In the genomic region with DNA sequence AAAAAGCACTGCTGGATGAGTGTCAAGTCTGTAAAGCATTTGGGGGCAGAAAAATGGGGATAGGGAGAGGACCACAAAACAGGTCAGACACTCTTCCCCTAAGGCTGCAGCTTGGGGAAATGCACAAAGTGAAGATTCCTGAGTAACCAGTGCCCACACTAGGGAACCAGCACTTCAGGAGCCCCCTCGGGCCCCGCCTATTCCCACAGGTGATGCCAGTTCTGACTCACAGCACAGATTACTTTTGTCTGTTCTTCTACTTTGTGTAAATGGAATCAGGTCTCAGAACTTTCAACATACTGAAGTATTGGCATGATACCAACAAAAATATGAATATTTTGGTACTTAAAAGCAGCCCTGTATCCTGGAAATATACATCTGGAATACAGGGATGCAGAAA, we compare ENCODE assay signal across 20 cellular contexts.
A peak's percentile ranks its signal among the peaks of the same experiment; 100 is the strongest.
DNase-seq lines count a peak whose midpoint lies in the region; ATAC-seq and TF ChIP-seq lines count a peak whose summit lies in the region.
"Had no signal": no experiment of that assay in that cellular context is flagged by ENCODE, and none has a peak within 500 bp of the region (broad histone marks: within the 10 kb centered on the region; RNA-seq: fewer than 3 reads in every experiment).

No MANE protein-coding gene starts in this region.

- no peak for ATAC-seq in effector memory CD8-positive, alpha-beta T cell (replicated peaks)
- ATAC-seq in natural killer cell treated with Interleukin-12 subunit alpha and Interleukin-12 subunit beta and Interleukin-15 and Interleukin-18, amount 100 ng/mL, for 72 hours: no peak

- peaks cover 0 to 13% (median 8%) of the 10 kb centered on the region in 11 experiments; a peak in 16 of 22 replicates for H4K20me1 ChIP-seq in BLaER1 treated with 17β-estradiol and CSF1 and Interleukin-3, amounts not matched to agents 10 nM and 100 nM

- H3K9me3 Mint-ChIP-seq in effector memory CD8-positive, alpha-beta T cell: peaks cover 0 to 4% of the 10 kb centered on the region in 2 donors
- no peaks in the 10 kb centered on the region for H3K9me3 Mint-ChIP-seq in natural killer cell treated with Interleukin-12 subunit alpha and Interleukin-12 subunit beta and Interleukin-15 and Interleukin-18, amount 100 ng/mL, for 72 hours

- peaks cover 9 to 36% (median 32%) of the 10 kb centered on the region in 10 experiments; a peak in 19 of 20 replicates for H3K4me1 ChIP-seq in BLaER1 treated with 17β-estradiol and CSF1 and Interleukin-3, amounts not matched to agents 10 nM and 100 nM
- no peaks in the 10 kb centered on the region for H3K4me1 ChIP-seq in colonic mucosa

- peak; percentile 13 for DNase-seq in H7
- no peak for DNase-seq in effector memory CD8-positive, alpha-beta T cell
- no peak for DNase-seq in natural killer cell treated with Interleukin-12 subunit alpha and Interleukin-12 subunit beta and Interleukin-15 and Interleukin-18, amount 100 ng/mL, for 72 hours (ENCODE audit: low spot score)
- DNase-seq in midbrain (lab: John Stamatoyannopoulos, UW): no peak
- DNase-seq in DMS153 treated with DMSO at 0.1 percent for 48 hours (lab: John Stamatoyannopoulos, UW; ENCODE audit: unreplicated experiment): no peak
- no peak for DNase-seq in colonic mucosa
- DNase-seq: ACHN, DMS153, GF-D8, MM.1S, NCI-H1092 treated with DMSO at 0.1 percent for 48 hours, NCI-H146, NCI-H2081 treated with DMSO at 0.1 percent for 48 hours, NCI-H510A treated with DMSO at 0.1 percent for 48 hours, NCI-H774, RPMI8226, SIG-M5 had no signal

- 0 out of 22 replicates have a peak, but pooled peaks cover 0 to 5% (median 0%) of the 10 kb centered on the region in 11 experiments for H3K36me3 ChIP-seq in BLaER1 treated with 17β-estradiol and CSF1 and Interleukin-3, amounts not matched to agents 10 nM and 100 nM
- H3K36me3 ChIP-seq in H7 (replicated peaks; ENCODE audit: control insufficient read depth, insufficient read depth, low read length): no peaks in the 10 kb centered on the region
- H3K36me3 ChIP-seq in colonic mucosa: no peaks in the 10 kb centered on the region

- no peak for TF ChIP-seq CTCF in colonic mucosa (IDR thresholded peaks at IDR 0.05)

- peaks cover 2% of the 10 kb centered on the region for H3K36me3 Mint-ChIP-seq in effector memory CD8-positive, alpha-beta T cell (ENCODE audit: insufficient read depth)
- H3K36me3 Mint-ChIP-seq in natural killer cell treated with Interleukin-12 subunit alpha and Interleukin-12 subunit beta and Interleukin-15 and Interleukin-18, amount 100 ng/mL, for 72 hours: peaks cover 13% of the 10 kb centered on the region
- H3K36me3 Mint-ChIP-seq: IgD-negative memory B cell had no signal

- peaks cover 24 to 35% (median 31%) of the 10 kb centered on the region in 11 experiments for H3K9me3 ChIP-seq in BLaER1 treated with 17β-estradiol and CSF1 and Interleukin-3, amounts not matched to agents 10 nM and 100 nM (replicated peaks in 1 of 11)
- no peaks in the 10 kb centered on the region for H3K9me3 ChIP-seq in colonic mucosa

- H3K9ac ChIP-seq in BLaER1 treated with 17β-estradiol and CSF1 and Interleukin-3, amounts not matched to agents 10 nM and 100 nM: no peak overlapping the region
- no peak overlapping the region for H3K9ac ChIP-seq in colonic mucosa (ENCODE audit: low read depth in 2 of 2, low read length in 2 of 2)

- H3K27me3 Mint-ChIP-seq in effector memory CD8-positive, alpha-beta T cell: peaks cover 30 to 62% of the 10 kb centered on the region in 2 donors
- peaks cover 32 to 44% of the 10 kb centered on the region in 2 donors for H3K27me3 Mint-ChIP-seq in natural killer cell treated with Interleukin-12 subunit alpha and Interleukin-12 subunit beta and Interleukin-15 and Interleukin-18, amount 100 ng/mL, for 72 hours

- H3K27me3 ChIP-seq in BLaER1 treated with 17β-estradiol and CSF1 and Interleukin-3, amounts not matched to agents 10 nM and 100 nM: peaks cover 0 to 35% (median 22%) of the 10 kb centered on the region in 11 experiments; a peak in 18 of 22 replicates
- H3K27me3 ChIP-seq in H7 (ENCODE audit: control insufficient read depth, insufficient read depth, low read length): peaks cover 14% of the 10 kb centered on the region
- peaks cover 10% of the 10 kb centered on the region for H3K27me3 ChIP-seq in colonic mucosa

- H3K4me1 Mint-ChIP-seq in effector memory CD8-positive, alpha-beta T cell (ENCODE audit: low read depth in 2 of 2): peaks cover 27 to 28% of the 10 kb centered on the region in 2 donors
- peaks cover 20 to 24% of the 10 kb centered on the region in 2 donors for H3K4me1 Mint-ChIP-seq in natural killer cell treated with Interleukin-12 subunit alpha and Interleukin-12 subunit beta and Interleukin-15 and Interleukin-18, amount 100 ng/mL, for 72 hours (ENCODE audit: low read depth in 2 of 2)

- H3K4me3 ChIP-seq in BLaER1 treated with 17β-estradiol and CSF1 and Interleukin-3, amounts not matched to agents 10 nM and 100 nM: no peak overlapping the region
- H3K4me3 ChIP-seq in H7 (ENCODE audit: insufficient read depth, low read depth, low read length) (no peak overlapping the region), colonic mucosa (no peak overlapping the region)
- H3K4me3 ChIP-seq: GM23338 had no signal

- H3K27ac ChIP-seq in BLaER1 treated with 17β-estradiol and CSF1 and Interleukin-3, amounts not matched to agents 10 nM and 100 nM: no peak overlapping the region
- no peak overlapping the region for H3K27ac ChIP-seq in colonic mucosa

- H3K4me3 Mint-ChIP-seq in effector memory CD8-positive, alpha-beta T cell: peak overlapping the region; percentile 72 to 73
- peak overlapping the region; percentile 64 for H3K4me3 Mint-ChIP-seq in natural killer cell treated with Interleukin-12 subunit alpha and Interleukin-12 subunit beta and Interleukin-15 and Interleukin-18, amount 100 ng/mL, for 72 hours

- peak overlapping the region in 1 of 2 donors; percentile 16 for H3K27ac Mint-ChIP-seq in effector memory CD8-positive, alpha-beta T cell
- no peak overlapping the region for H3K27ac Mint-ChIP-seq in natural killer cell treated with Interleukin-12 subunit alpha and Interleukin-12 subunit beta and Interleukin-15 and Interleukin-18, amount 100 ng/mL, for 72 hours
- H3K27ac Mint-ChIP-seq: GM23338 had no signal

- H3K4me2 ChIP-seq in BLaER1 treated with 17β-estradiol and CSF1 and Interleukin-3, amounts not matched to agents 10 nM and 100 nM: peak overlapping the region in 7 of 11 experiments; percentile 79 to 98 (median 93); a peak in 13 of 22 replicates

- intact Hi-C loops in colonic mucosa (cut with DNase I): loop anchor here (10.0 kb wide), 1 partner anchor 114 kb away; a partner anchor contains a TSS
